ENCODE assay signal across 27 cellular contexts in genomic region chr2:78734221-78734620, GRCh38.
"Had no signal": no experiment of that assay in that cellular context is flagged by ENCODE, and none has a peak within 500 bp of the region (broad histone marks: within the 10 kb centered on the region; RNA-seq: fewer than 3 reads in every experiment).

No MANE protein-coding gene starts in this region.

- H3K9me3 ChIP-seq: left lung, lower lobe of right lung, ovary, suprapubic skin, thoracic aorta, tibial artery, upper lobe of right lung had no signal

- H3K36me3 Mint-ChIP-seq: mesothelial cell of epicardium; naive B cell; stimulated activated effector memory CD8-positive, alpha-beta T cell treated with anti-CD3 and anti-CD28 coated beads, Interleukin-12 subunit alpha, Interleukin-12 subunit beta, amount 100 ng/mL, for 72 hours had no signal

- H3K27ac ChIP-seq: left lung, lower lobe of right lung, ovary, skin epidermis, suprapubic skin, thoracic aorta, tibial artery, upper lobe of right lung had no signal

- H3K27me3 Mint-ChIP-seq: naive B cell; progenitor cell of endocrine pancreas; stimulated activated naive CD8-positive, alpha-beta T cell treated with anti-CD3 and anti-CD28 coated beads, Interleukin-15, Interleukin-2, amounts not matched to agents 100 ng/mL and 50 ng/mL, for 24 hours had no signal

- H3K4me1 Mint-ChIP-seq: immature natural killer cell; mesothelial cell of epicardium; naive B cell; natural killer cell; nephron progenitor cell; stimulated activated effector memory CD8-positive, alpha-beta T cell treated with anti-CD3 and anti-CD28 coated beads, Interleukin-12 subunit alpha, Interleukin-12 subunit beta, amount 100 ng/mL, for 72 hours had no signal

- H3K4me3 ChIP-seq: left lung, lower lobe of right lung, ovary, skin epidermis, suprapubic skin, thoracic aorta, tibial artery, upper lobe of right lung had no signal

- H3K27me3 ChIP-seq: left lung, ovary, suprapubic skin, tibial artery, upper lobe of right lung had no signal

- H3K36me3 ChIP-seq: left lung, lower lobe of right lung, ovary, suprapubic skin, thoracic aorta, tibial artery, upper lobe of right lung had no signal

- ATAC-seq: left colon; left lung; lower lobe of right lung; natural killer cell; right cardiac atrium; sciatic nerve; stimulated activated effector memory CD8-positive, alpha-beta T cell treated with anti-CD3 and anti-CD28 coated beads, Interleukin-12 subunit alpha, Interleukin-12 subunit beta, amount 100 ng/mL, for 72 hours; upper lobe of right lung had no signal

- H3K4me1 ChIP-seq: left lung, lower lobe of right lung, suprapubic skin, tibial artery, upper lobe of right lung had no signal

- DNase-seq: hypothalamus; immature natural killer cell; kidney; left colon; left lung; lower lobe of right lung; mammary epithelial cell; mesenchymal stem cell; naive B cell; natural killer cell; nephron progenitor cell; ovary; retina; right cardiac atrium; stimulated activated CD4-positive, alpha-beta T cell treated with anti-CD3 and anti-CD28 coated beads, Interleukin-4, amount 100 ng/mL, for 24 hours; stimulated activated naive CD4-positive, alpha-beta T cell; tibial artery; trophoblast cell; upper lobe of right lung had no signal

- H3K4me3 Mint-ChIP-seq: immature natural killer cell; mesothelial cell of epicardium; naive B cell; natural killer cell; nephron progenitor cell; stimulated activated effector memory CD8-positive, alpha-beta T cell treated with anti-CD3 and anti-CD28 coated beads, Interleukin-12 subunit alpha, Interleukin-12 subunit beta, amount 100 ng/mL, for 72 hours; stimulated activated naive CD8-positive, alpha-beta T cell treated with anti-CD3 and anti-CD28 coated beads, Interleukin-15, Interleukin-2, amounts not matched to agents 100 ng/mL and 50 ng/mL, for 24 hours had no signal

- H3K27ac Mint-ChIP-seq: immature natural killer cell; mesothelial cell of epicardium; naive B cell; natural killer cell; nephron progenitor cell; progenitor cell of endocrine pancreas; stimulated activated effector memory CD8-positive, alpha-beta T cell treated with anti-CD3 and anti-CD28 coated beads, Interleukin-12 subunit alpha, Interleukin-12 subunit beta, amount 100 ng/mL, for 72 hours; stimulated activated naive CD8-positive, alpha-beta T cell treated with anti-CD3 and anti-CD28 coated beads, Interleukin-15, Interleukin-2, amounts not matched to agents 100 ng/mL and 50 ng/mL, for 24 hours had no signal
